In the genomic region with DNA sequence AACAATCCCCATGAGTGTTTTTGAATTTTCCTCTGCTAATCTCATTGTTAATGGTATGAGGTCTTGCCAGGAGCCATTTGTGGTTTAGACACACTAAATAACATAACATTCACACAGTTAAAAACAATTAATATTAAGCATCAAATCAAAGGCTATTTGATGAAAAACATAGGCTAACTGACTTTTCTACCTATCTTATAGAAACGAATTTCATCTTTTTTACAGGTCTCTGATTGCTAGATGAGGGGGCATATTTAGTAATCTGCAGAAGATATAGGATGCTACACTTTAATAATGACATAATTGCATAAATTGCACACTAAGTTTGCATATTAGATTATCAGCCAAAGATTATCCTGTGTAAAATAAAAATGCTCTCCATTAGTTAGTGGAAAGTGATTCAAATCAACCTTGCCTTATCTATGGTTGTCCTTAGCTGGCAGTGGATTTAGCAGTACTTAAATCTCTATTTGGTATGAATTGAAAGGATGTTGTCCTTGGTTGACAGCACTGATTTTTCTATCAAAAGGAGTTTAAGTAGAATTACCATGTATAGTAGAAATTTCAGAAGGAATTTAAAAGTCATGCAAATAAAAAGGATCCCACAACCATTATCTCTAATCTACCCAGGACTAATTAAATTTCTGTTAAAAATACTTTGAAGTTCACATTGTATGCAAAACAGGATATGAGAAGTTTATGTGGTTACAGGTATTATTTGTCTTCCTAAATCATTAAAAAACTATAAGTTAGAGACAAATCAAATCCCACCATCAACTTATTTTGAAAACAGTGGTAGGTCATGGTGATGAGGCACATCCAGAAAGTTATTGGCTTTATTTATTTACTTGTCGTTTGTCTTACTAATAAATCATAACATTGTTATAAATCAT, we compare ENCODE assay signal across 11 cellular contexts. TPM values are rescaled to one million over a fixed set of nuclear protein-coding genes. Genes with fewer than 3 reads are reported as not detected.
A peak's percentile ranks its signal among the peaks of the same experiment; 100 is the strongest.
DNase-seq lines count a peak whose midpoint lies in the region; ATAC-seq lines count a peak whose summit lies in the region.
"Had no signal": no experiment of that assay in that cellular context is flagged by ENCODE, and none has a peak within 500 bp of the region (broad histone marks: within the 10 kb centered on the region; RNA-seq: fewer than 3 reads in every experiment).

No MANE protein-coding gene starts in this region.

- peak overlapping the region; percentile 78 for H3K27ac Mint-ChIP-seq in T-helper 2 cell treated with Interferon-gamma antibody and Interleukin-4, amounts not matched to agents 5 μg/mL and 100 μg/mL, for 36 hours
- peak overlapping the region; percentile 12 for H3K27ac Mint-ChIP-seq in memory B cell

- no peaks in the 10 kb centered on the region for H3K9me3 Mint-ChIP-seq in T-helper 2 cell treated with Interferon-gamma antibody and Interleukin-4, amounts not matched to agents 5 μg/mL and 100 μg/mL, for 36 hours
- H3K9me3 Mint-ChIP-seq in memory B cell: no peaks in the 10 kb centered on the region

- intact Hi-C loops in sciatic nerve (cut with DNase I): no loop called here

- peaks cover 29% of the 10 kb centered on the region for H3K27me3 Mint-ChIP-seq in T-helper 2 cell treated with Interferon-gamma antibody and Interleukin-4, amounts not matched to agents 5 μg/mL and 100 μg/mL, for 36 hours (ENCODE audit: low read depth)
- H3K27me3 Mint-ChIP-seq in memory B cell: peaks cover 2% of the 10 kb centered on the region

- peaks cover 26% of the 10 kb centered on the region for H3K4me1 Mint-ChIP-seq in T-helper 2 cell treated with Interferon-gamma antibody and Interleukin-4, amounts not matched to agents 5 μg/mL and 100 μg/mL, for 36 hours (ENCODE audit: low read depth)
- H3K4me1 Mint-ChIP-seq in memory B cell: peaks cover 19% of the 10 kb centered on the region

- ATAC-seq in GM19438 (IDR thresholded peaks at IDR 0.05; ENCODE audit: low read depth, unreplicated experiment) (peak; percentile 0), memory B cell (ENCODE audit: low read depth) (no peak), GM21515 (IDR thresholded peaks at IDR 0.05; ENCODE audit: unreplicated experiment) (no peak), GM18870 (IDR thresholded peaks at IDR 0.05; ENCODE audit: unreplicated experiment) (no peak), GM19463 (IDR thresholded peaks at IDR 0.05; ENCODE audit: unreplicated experiment) (no peak), sciatic nerve (no peak)

- no peaks in the 10 kb centered on the region for H3K27me3 ChIP-seq in BLaER1

- peak overlapping the region; percentile 85 for H3K4me2 ChIP-seq in BLaER1

- H3K36me3 Mint-ChIP-seq in T-helper 2 cell treated with Interferon-gamma antibody and Interleukin-4, amounts not matched to agents 5 μg/mL and 100 μg/mL, for 36 hours (ENCODE audit: low read depth): peaks cover 2% of the 10 kb centered on the region
- H3K36me3 Mint-ChIP-seq in memory B cell: no peaks in the 10 kb centered on the region

- peak overlapping the region; percentile 67 for H3K27ac ChIP-seq in BLaER1

- DNase-seq in T-helper 2 cell treated with Interferon-gamma antibody and Interleukin-4, amounts not matched to agents 5 μg/mL and 100 μg/mL, for 36 hours (ENCODE audit: low spot score): no peak
- DNase-seq in memory B cell (ENCODE audit: low spot score in 2 of 2): no peak
- no peak for DNase-seq in sciatic nerve (ENCODE audit: low spot score)
- DNase-seq: cortex of kidney; mammary epithelial cell; stimulated activated naive CD4-positive, alpha-beta T cell treated with Interleukin-2 at 50 U/mL for 16 hours had no signal

- 0 out of 2 replicates have a peak overlapping the region, but pooled peaks have one; percentile 1 for H3K9ac ChIP-seq in BLaER1

- H3K4me3 Mint-ChIP-seq in T-helper 2 cell treated with Interferon-gamma antibody and Interleukin-4, amounts not matched to agents 5 μg/mL and 100 μg/mL, for 36 hours: peak overlapping the region; percentile 63
- H3K4me3 Mint-ChIP-seq in memory B cell: peak overlapping the region; percentile 18

- no peaks in the 10 kb centered on the region for H3K9me3 ChIP-seq in BLaER1

- H3K36me3 ChIP-seq in BLaER1: no peaks in the 10 kb centered on the region

- peak overlapping the region; percentile 9; the same call in 1 of the 2 replicates for H3K4me3 ChIP-seq in BLaER1

- peaks cover 94% of the 10 kb centered on the region for H3K4me1 ChIP-seq in BLaER1

- no peaks in the 10 kb centered on the region for H4K20me1 ChIP-seq in BLaER1

RNA-seq across cellular contexts. Expression of a gene that starts 50.6 kb away (rescaled TPM):
- total RNA-seq in sciatic nerve: 27.6 TPM
